ENCODE assay signal across 9 cellular contexts in genomic region chr10:90740265-90740664, GRCh38.
"Had no signal": no experiment of that assay in that cellular context is flagged by ENCODE, and none has a peak within 500 bp of the region (broad histone marks: within the 10 kb centered on the region; RNA-seq: fewer than 3 reads in every experiment).

No MANE protein-coding gene starts in this region.

- H2AFZ ChIP-seq: GM23248 had no signal

- H3K27ac ChIP-seq: GM23248 had no signal

- ATAC-seq: HCT116, K562 had no signal

- H3K9ac ChIP-seq: GM23248 had no signal

- H3K36me3 ChIP-seq: HAP-1 had no signal

- H3K4me3 ChIP-seq: GM23248, HAP-1, K562 had no signal

- H3K9me3 ChIP-seq: HAP-1 had no signal

- DNase-seq: GM23248, GOT3, H7, HFFc6, IMR-90, KG1 had no signal

- H3K4me1 ChIP-seq: HAP-1 had no signal
